Comparison of ENCODE assay signal across 21 cellular contexts in the genomic region with DNA sequence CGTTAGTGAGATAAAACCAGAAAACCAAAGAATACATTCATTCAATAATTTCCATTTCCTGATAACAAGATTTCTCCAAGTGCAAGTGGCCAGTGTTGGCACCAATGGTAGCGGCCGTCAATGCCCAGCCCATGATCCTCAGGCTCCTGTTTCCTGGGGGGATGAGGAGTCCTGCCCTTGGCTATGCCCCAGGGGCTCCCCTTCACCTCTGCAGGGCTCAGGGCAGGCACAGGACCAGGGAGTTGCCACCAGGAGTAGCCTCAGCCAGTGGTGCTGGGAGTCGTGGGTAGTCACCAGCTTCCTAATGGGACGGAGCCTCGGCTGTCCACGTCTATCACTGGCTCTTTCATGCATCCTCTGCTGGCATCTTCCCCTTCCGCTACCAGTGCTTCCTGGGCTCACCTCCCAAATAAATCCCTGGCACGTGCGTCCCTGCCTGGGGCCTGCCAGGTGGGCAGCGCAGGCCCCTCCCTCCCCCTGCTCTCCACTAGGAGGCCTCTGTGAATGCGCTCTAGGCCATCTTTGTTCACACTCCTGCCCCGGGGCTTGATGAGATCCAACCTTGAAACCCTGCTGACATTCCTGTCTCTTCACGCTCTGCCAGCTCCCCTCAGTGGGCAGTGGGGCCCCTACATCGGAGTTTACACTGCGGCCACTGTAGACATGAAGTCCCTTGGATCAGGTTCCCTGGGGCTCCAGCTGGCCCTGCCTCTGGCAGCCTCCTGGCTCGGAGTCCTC.
DNase-seq lines count a peak whose midpoint lies in the region; ATAC-seq and TF ChIP-seq lines count a peak whose summit lies in the region.
"Had no signal": no experiment of that assay in that cellular context is flagged by ENCODE, and none has a peak within 500 bp of the region (broad histone marks: within the 10 kb centered on the region; RNA-seq: fewer than 3 reads in every experiment).

No MANE protein-coding gene starts in this region.

- TF ChIP-seq CTCF in upper lobe of left lung (IDR thresholded peaks at IDR 0.05) (no peak), glutamatergic neuron (IDR thresholded peaks at IDR 0.05; ENCODE audit: partially characterized antibody, unreplicated experiment) (no peak)

- H3K36me3 ChIP-seq in mesendoderm (ENCODE audit: control insufficient read depth, insufficient read depth, low read length): no peaks in the 10 kb centered on the region
- no peaks in the 10 kb centered on the region for H3K36me3 ChIP-seq in upper lobe of left lung
- H3K36me3 ChIP-seq: gastrocnemius medialis, HAP-1, MG63, pancreas had no signal

- peaks cover 3 to 9% (median 6%) of the 10 kb centered on the region in 4 donors for H3K9me3 ChIP-seq in upper lobe of left lung
- H3K9me3 ChIP-seq: gastrocnemius medialis, HAP-1, MG63, pancreas had no signal

- H3K27me3 ChIP-seq in mesendoderm (ENCODE audit: insufficient read depth, low read length, poor library complexity): no peaks in the 10 kb centered on the region
- H3K27me3 ChIP-seq in upper lobe of left lung: no peaks in the 10 kb centered on the region
- H3K27me3 ChIP-seq: gastrocnemius medialis, MG63, pancreas had no signal

- no peak overlapping the region for H3K23ac ChIP-seq in mesendoderm (ENCODE audit: low read length)

- no peak overlapping the region for H3K56ac ChIP-seq in mesendoderm (ENCODE audit: low read length)

- no peak overlapping the region for H2BK120ac ChIP-seq in mesendoderm (ENCODE audit: low read depth, low read length)

- no peak for TF ChIP-seq POLR2A in upper lobe of left lung (IDR thresholded peaks at IDR 0.05)

- peak; percentile 11 for DNase-seq in activated T-cell treated with anti-CD3 and anti-CD28 coated beads, Interleukin-2, amount 50 U/mL, for 24 hours
- DNase-seq in activated T-cell treated with anti-CD3 and anti-CD28 coated beads for 4 hours: no peak
- DNase-seq in caudate nucleus (lab: John Stamatoyannopoulos, UW): peak in 1 of 61 donors; percentile 26
- peak; percentile 44 for DNase-seq in mesendoderm
- no peak for DNase-seq in upper lobe of left lung
- no peak for DNase-seq in glutamatergic neuron
- DNase-seq in HT-29 (ENCODE audit: low spot score): no peak
- no peak for DNase-seq in activated CD4-positive, alpha-beta T cell treated with anti-CD3 and anti-CD28 coated beads for 48 hours
- DNase-seq: 8988T, dermis blood vessel endothelial cell, DMS 273 treated with DMSO at 0.1 percent for 48 hours, gastrocnemius medialis, GF-D8, MG63, NCI-H1694, pancreas, PC-9, T-helper 9 cell had no signal

- no peak overlapping the region for H3K4me3 ChIP-seq in mesendoderm (ENCODE audit: low read length)
- no peak overlapping the region for H3K4me3 ChIP-seq in upper lobe of left lung
- H3K4me3 ChIP-seq: gastrocnemius medialis, HAP-1, MG63, pancreas, PC-9 had no signal

- H3K4ac ChIP-seq in mesendoderm (ENCODE audit: low read depth, low read length): no peak overlapping the region

- ATAC-seq in upper lobe of left lung (ENCODE audit: low FRiP score in 2 of 2): peak; percentile 14 to 38
- ATAC-seq: gastrocnemius medialis, pancreas had no signal

- peaks cover 3% of the 10 kb centered on the region for H3K9me3 Mint-ChIP-seq in activated T-cell treated with anti-CD3 and anti-CD28 coated beads, Interleukin-2, amount 50 U/mL, for 24 hours
- H3K9me3 Mint-ChIP-seq in glutamatergic neuron (ENCODE audit: unreplicated experiment): peaks cover 9% of the 10 kb centered on the region
- H3K9me3 Mint-ChIP-seq: stimulated activated naive CD8-positive, alpha-beta T cell treated with anti-CD3 and anti-CD28 coated beads, Interleukin-15, Interleukin-2, amounts not matched to agents 100 ng/mL and 50 ng/mL, for 24 hours; type B pancreatic cell had no signal

- no peaks in the 10 kb centered on the region for H3K36me3 Mint-ChIP-seq in activated T-cell treated with anti-CD3 and anti-CD28 coated beads, Interleukin-2, amount 50 U/mL, for 24 hours (ENCODE audit: low read depth)
- peaks cover 6% of the 10 kb centered on the region for H3K36me3 Mint-ChIP-seq in glutamatergic neuron (ENCODE audit: unreplicated experiment)
- H3K36me3 Mint-ChIP-seq: type B pancreatic cell had no signal

- no peak for TF ChIP-seq EP300 in upper lobe of left lung (IDR thresholded peaks at IDR 0.05)

- no peak overlapping the region for H2BK5ac ChIP-seq in mesendoderm (ENCODE audit: low read length)

- peaks cover under 1% of the 10 kb centered on the region for H3K27me3 Mint-ChIP-seq in activated T-cell treated with anti-CD3 and anti-CD28 coated beads, Interleukin-2, amount 50 U/mL, for 24 hours
- H3K27me3 Mint-ChIP-seq in glutamatergic neuron (ENCODE audit: unreplicated experiment): peaks cover 2% of the 10 kb centered on the region
- H3K27me3 Mint-ChIP-seq: type B pancreatic cell had no signal

- H3K79me2 ChIP-seq in mesendoderm (ENCODE audit: control insufficient read depth, insufficient read depth, low read length): no peaks in the 10 kb centered on the region

- H2BK15ac ChIP-seq in mesendoderm (replicated peaks; ENCODE audit: low read depth): no peak overlapping the region

- H3K27ac ChIP-seq in caudate nucleus (ENCODE audit: low read depth, low read length) (peak overlapping the region; percentile 67), mesendoderm (ENCODE audit: low read depth, low read length) (no peak overlapping the region), upper lobe of left lung (no peak overlapping the region)
- H3K27ac ChIP-seq: gastrocnemius medialis, pancreas, PC-9 had no signal

- no peaks in the 10 kb centered on the region for H3K4me1 Mint-ChIP-seq in activated T-cell treated with anti-CD3 and anti-CD28 coated beads, Interleukin-2, amount 50 U/mL, for 24 hours (ENCODE audit: low read depth)
- H3K4me1 Mint-ChIP-seq in glutamatergic neuron (ENCODE audit: low read depth, unreplicated experiment): no peaks in the 10 kb centered on the region

- H3K4me2 ChIP-seq in mesendoderm (ENCODE audit: low read length): no peak overlapping the region
- H3K4me2 ChIP-seq: PC-9 had no signal

- H4K5ac ChIP-seq in mesendoderm (ENCODE audit: low read length): no peak overlapping the region

- H3K27ac Mint-ChIP-seq in activated T-cell treated with anti-CD3 and anti-CD28 coated beads, Interleukin-2, amount 50 U/mL, for 24 hours: no peak overlapping the region
- H3K27ac Mint-ChIP-seq in glutamatergic neuron (ENCODE audit: unreplicated experiment): no peak overlapping the region
- H3K27ac Mint-ChIP-seq: stimulated activated naive CD8-positive, alpha-beta T cell treated with anti-CD3 and anti-CD28 coated beads, Interleukin-15, Interleukin-2, amounts not matched to agents 100 ng/mL and 50 ng/mL, for 24 hours; type B pancreatic cell had no signal

- no peaks in the 10 kb centered on the region for H3K4me1 ChIP-seq in mesendoderm (ENCODE audit: control insufficient read depth, low read depth, low read length)
- H3K4me1 ChIP-seq in upper lobe of left lung: no peaks in the 10 kb centered on the region
- H3K4me1 ChIP-seq: gastrocnemius medialis, HAP-1, pancreas had no signal

- H2AK5ac ChIP-seq in mesendoderm (ENCODE audit: low read length): no peak overlapping the region

- H3K79me1 ChIP-seq in mesendoderm (ENCODE audit: low read length): no peaks in the 10 kb centered on the region

- no CpG with 5 or more reads among the region's 17 CpGs for WGBS in mesendoderm (ENCODE audit: extremely low coverage, insufficient coverage, low lambda C conversion rate)
- WGBS in upper lobe of left lung, 2 donors: 76 to 81% methylated on average over 16 to 17 of the region's 17 CpGs

- H3K9ac ChIP-seq in mesendoderm (ENCODE audit: low read length): no peak overlapping the region

- H4K8ac ChIP-seq in mesendoderm (ENCODE audit: low read depth, low read length): no peak overlapping the region

- no peak overlapping the region for H3K4me3 Mint-ChIP-seq in activated T-cell treated with anti-CD3 and anti-CD28 coated beads, Interleukin-2, amount 50 U/mL, for 24 hours
- H3K4me3 Mint-ChIP-seq in glutamatergic neuron (ENCODE audit: unreplicated experiment): no peak overlapping the region
- H3K4me3 Mint-ChIP-seq: stimulated activated naive CD8-positive, alpha-beta T cell treated with anti-CD3 and anti-CD28 coated beads, Interleukin-15, Interleukin-2, amounts not matched to agents 100 ng/mL and 50 ng/mL, for 24 hours; type B pancreatic cell had no signal

- H3K18ac ChIP-seq in mesendoderm (ENCODE audit: low read length): no peak overlapping the region

Comparison
In these comparisons a context has a peak if more than half of its experiments do, and no peak if none do; other contexts are left out.
1. DNase-seq: peak in activated T-cell treated with anti-CD3 and anti-CD28 coated beads, Interleukin-2, amount 50 U/mL, for 24 hours (single experiment) and mesendoderm (single experiment); none in activated T-cell treated with anti-CD3 and anti-CD28 coated beads for 4 hours (single experiment), upper lobe of left lung (0 of 2), glutamatergic neuron (single experiment), HT-29 (single experiment) and activated CD4-positive, alpha-beta T cell treated with anti-CD3 and anti-CD28 coated beads for 48 hours (single experiment).